ENCODE assay signal across 8 cellular contexts in genomic region chr21:43864313-43864805, GRCh38. TPM values are rescaled to one million over a fixed set of nuclear protein-coding genes. Genes with fewer than 3 reads are reported as not detected.
DNase-seq lines count a peak whose midpoint lies in the region; ATAC-seq and TF ChIP-seq lines count a peak whose summit lies in the region.

No MANE protein-coding gene starts in this region.

- H3K9me3 ChIP-seq in OCI-LY7 (ENCODE audit: low read length) = no peaks in the 10 kb centered on the region
- H3K9me3 ChIP-seq in adrenal gland (replicated peaks in 1 of 3) = no peaks in the 10 kb centered on the region

- H3K9me2 ChIP-seq in OCI-LY7 (ENCODE audit: insufficient read depth, low read length) = no peaks in the 10 kb centered on the region

- no peaks in the 10 kb centered on the region for H3K27me3 ChIP-seq in ACC112 (ENCODE audit: insufficient read depth, low read length)
- no peaks in the 10 kb centered on the region for H3K27me3 ChIP-seq in adrenal gland

- intact Hi-C loops in OCI-LY7 (cut with micrococcal nuclease; ENCODE audit: unreplicated experiment) (no loop called here), adrenal gland (cut with DNase I) (no loop called here)

- POLR2A ChIA-PET in OCI-LY7 (lab: Charles Lee) = interaction anchor here (0.9 kb wide), 1 partner anchor 29 kb away, joined by 6 read pairs; no protein-coding TSS in a partner anchor

- peaks cover 16% of the 10 kb centered on the region for H3K4me1 ChIP-seq in ACC112 (ENCODE audit: control insufficient read depth, insufficient read depth, low read length, unreplicated experiment)
- peaks cover 54% of the 10 kb centered on the region for H3K4me1 ChIP-seq in OCI-LY7 (ENCODE audit: insufficient read depth, low read length, poor library complexity, severe bottlenecking)
- H3K4me1 ChIP-seq in adrenal gland (replicated peaks in 1 of 2) = peaks cover 11 to 31% of the 10 kb centered on the region in 2 donors

- TF ChIP-seq POLR2A in GM18505 (IDR thresholded peaks at IDR 0.05; ENCODE audit: borderline replicate concordance, extremely low read depth, insufficient read depth, insufficient read length) (peak; percentile 50), adrenal gland (IDR thresholded peaks at IDR 0.05) (peak in 1 of 2 donors; percentile 13)

- no peak overlapping the region for H3K27ac ChIP-seq in ACC112 (ENCODE audit: low read depth, low read length)
- H3K27ac ChIP-seq in OCI-LY7 (ENCODE audit: low read depth, low read length, poor library complexity, severe bottlenecking) = no peak overlapping the region
- peak overlapping the region in 3 of 5 donors; percentile 43 to 96 (median 92) for H3K27ac ChIP-seq in adrenal gland
- peak overlapping the region; percentile 39 to 98 (median 92) for H3K27ac ChIP-seq in skin epidermis

- TF ChIP-seq CTCF in OCI-LY7 (conservative IDR thresholded peaks at IDR 0.05; ENCODE audit: low read length) (no peak), adrenal gland (IDR thresholded peaks at IDR 0.05) (no peak)

- BruUV-seq in OCI-LY7 (replicated peaks; lab: Mats Ljungman, UMichigan) = no TSS peak

- 0 to 1% (median 1%) methylated on average over 44 to 61 of the region's 61 CpGs; no CpG with 5 or more reads in 1 of the 4 donors for WGBS in adrenal gland, 4 donors

- H3K36me3 ChIP-seq in ACC112 (ENCODE audit: insufficient read depth, low read length) (no peaks in the 10 kb centered on the region), OCI-LY7 (ENCODE audit: insufficient read depth, low read length) (no peaks in the 10 kb centered on the region), adrenal gland (replicated peaks in 1 of 2) (no peaks in the 10 kb centered on the region)

- CTCF ChIA-PET in OCI-LY7 (lab: Charles Lee; ENCODE audit: unreplicated experiment) = no interaction called here

- ATAC-seq in GM18505 (IDR thresholded peaks at IDR 0.05; ENCODE audit: unreplicated experiment) (no peak), HG02840 (IDR thresholded peaks at IDR 0.05; ENCODE audit: low FRiP score, unreplicated experiment) (no peak)

- DNase-seq in OCI-LY7 (ENCODE audit: low spot score) (no peak), adrenal gland (peak in 5 of 7 donors; percentile 34 to 61 (median 48)), H4 (ENCODE audit: low spot score) (no peak)

- no peak overlapping the region for H2AFZ ChIP-seq in ACC112 (ENCODE audit: low read length, unreplicated experiment)
- H2AFZ ChIP-seq in OCI-LY7 (ENCODE audit: low read length) = no peak overlapping the region

- H3K79me2 ChIP-seq in ACC112 (ENCODE audit: control insufficient read depth, insufficient read depth, low read length, unreplicated experiment) = peaks cover 38% of the 10 kb centered on the region
- H3K79me2 ChIP-seq in OCI-LY7 (ENCODE audit: insufficient read depth, low read depth, low read length) = no peaks in the 10 kb centered on the region

- no peaks in the 10 kb centered on the region for H4K20me1 ChIP-seq in OCI-LY7 (ENCODE audit: insufficient read depth, low read length)

- peak overlapping the region; percentile 63 for H3K4me2 ChIP-seq in OCI-LY7 (ENCODE audit: low read length)

- H3K4me3 ChIP-seq in ACC112 (ENCODE audit: low read depth, low read length) (peak overlapping the region; percentile 75), OCI-LY7 (ENCODE audit: low read depth, low read length, poor library complexity, severe bottlenecking) (peak overlapping the region; percentile 56), adrenal gland (peak overlapping the region in 3 of 4 donors; percentile 11 to 98 (median 56)), iPS-11a (ENCODE audit: low read depth, low read length) (peak overlapping the region; percentile 48), skin epidermis (peak overlapping the region; percentile 67 to 89 (median 74))

RNA-seq across cellular contexts. Expression of gene AGPAT3, which starts 0.7 kb away (rescaled TPM):
- total RNA-seq in OCI-LY7 (2014; rRNA removed; shearing (Covaris generic)) = 9.2 and 10.3 TPM in 2 replicates
- total RNA-seq in OCI-LY7 (2022) (27.0 and 33.4 TPM in 2 replicates), adrenal gland (10 to 100 TPM; 38.5 to 88.9 (median 59.0) TPM)
- 10 to 100 TPM; 25.3 to 27.8 (median 26.0) TPM for polyA plus RNA-seq in adrenal gland
- 27.0 and 29.4 TPM in 2 replicates for total RNA-seq in H4 (2014; rRNA removed; shearing (Covaris generic))

Comparison
In these comparisons a context has a peak if more than half of its experiments do, and no peak if none do; other contexts are left out.
1. H3K27ac ChIP-seq: peak in adrenal gland (3 of 5) and skin epidermis (21 of 21); none in ACC112 (single experiment) and OCI-LY7 (single experiment).
2. DNase-seq: peak in adrenal gland (5 of 7); none in OCI-LY7 (single experiment) and H4 (single experiment).
3. Peak in every context shown above with its lines, with median percentiles within 50 percentile points of each other: H3K4me3 ChIP-seq.